ENCODE assay signal across 8 cellular contexts in genomic region chr7:36487756-36488336, GRCh38.
DNase-seq lines count a peak whose midpoint lies in the region; ATAC-seq and TF ChIP-seq lines count a peak whose summit lies in the region.

No MANE protein-coding gene starts in this region.

- peaks cover 6% of the 10 kb centered on the region for H3K36me3 Mint-ChIP-seq in activated T-helper 2 cell treated with anti-CD3 and anti-CD28 coated beads, Interferon-gamma antibody, Interleukin-2, Interleukin-4, amounts not matched to agents 10 μg/mL and 5 μg/mL and 100 μg/mL, durations not matched to agents 14 hours and 24 hours and 36 hours (ENCODE audit: low read depth)

- peaks cover 2% of the 10 kb centered on the region for H3K27me3 Mint-ChIP-seq in activated T-helper 2 cell treated with anti-CD3 and anti-CD28 coated beads, Interferon-gamma antibody, Interleukin-2, Interleukin-4, amounts not matched to agents 10 μg/mL and 5 μg/mL and 100 μg/mL, durations not matched to agents 14 hours and 24 hours and 36 hours (ENCODE audit: low read depth)

- no peak overlapping the region for H3K27ac Mint-ChIP-seq in activated T-helper 2 cell treated with anti-CD3 and anti-CD28 coated beads, Interferon-gamma antibody, Interleukin-2, Interleukin-4, amounts not matched to agents 10 μg/mL and 5 μg/mL and 100 μg/mL, durations not matched to agents 14 hours and 24 hours and 36 hours

- no peaks in the 10 kb centered on the region for H3K4me1 ChIP-seq in mucosa of descending colon (ENCODE audit: low read depth)

- intact Hi-C loops in mucosa of descending colon (cut with DNase I, micrococcal nuclease) = loop anchor here in 1 of 2 donors (10.0 kb wide), 1 partner anchor 177 kb away; no protein-coding TSS in a partner anchor
- intact Hi-C loops in activated T-helper 2 cell treated with anti-CD3 and anti-CD28 coated beads, Interferon-gamma antibody, Interleukin-2, Interleukin-4, amounts not matched to agents 10 μg/mL and 5 μg/mL and 100 μg/mL, durations not matched to agents 14 hours and 24 hours and 36 hours (cut with micrococcal nuclease) = loop anchor here (1.0 to 10.0 kb wide), 4 partner anchors 183 to 711 kb away; no protein-coding TSS in a partner anchor

- H3K4me1 Mint-ChIP-seq in activated T-helper 2 cell treated with anti-CD3 and anti-CD28 coated beads, Interferon-gamma antibody, Interleukin-2, Interleukin-4, amounts not matched to agents 10 μg/mL and 5 μg/mL and 100 μg/mL, durations not matched to agents 14 hours and 24 hours and 36 hours (ENCODE audit: low read depth) = peaks cover 10% of the 10 kb centered on the region

- H3K9me3 ChIP-seq in mucosa of descending colon = no peaks in the 10 kb centered on the region

- no peak overlapping the region for H3K4me3 Mint-ChIP-seq in activated T-helper 2 cell treated with anti-CD3 and anti-CD28 coated beads, Interferon-gamma antibody, Interleukin-2, Interleukin-4, amounts not matched to agents 10 μg/mL and 5 μg/mL and 100 μg/mL, durations not matched to agents 14 hours and 24 hours and 36 hours (ENCODE audit: low read depth)

- ATAC-seq in mucosa of descending colon (peak; percentile 68), GM21825 (IDR thresholded peaks at IDR 0.05; ENCODE audit: unreplicated experiment) (no peak)

- H3K36me3 ChIP-seq in mucosa of descending colon (ENCODE audit: low read depth) = no peaks in the 10 kb centered on the region

- DNase-seq in stimulated activated CD8-positive, alpha-beta memory T cell treated with anti-CD3 and anti-CD28 coated beads, Interleukin-12 subunit alpha, Interleukin-12 subunit beta, amount 100 ng/mL, for 1 hour (ENCODE audit: low read depth) = peak; percentile 15
- DNase-seq in stimulated activated CD8-positive, alpha-beta memory T cell treated with anti-CD3 and anti-CD28 coated beads, Interleukin-4, amount 100 ng/mL, for 48 hours = no peak
- DNase-seq in NCI-H1105 treated with DMSO at 0.1 percent for 48 hours (lab: John Stamatoyannopoulos, UW) (peak; percentile 72), SK-MEL-5 (ENCODE audit: low read depth, low spot score) (peak; percentile 79), dermis blood vessel endothelial cell (peak; percentile 78), mucosa of descending colon (peak in 1 of 3 donors; percentile 71)
- DNase-seq in activated T-helper 2 cell treated with anti-CD3 and anti-CD28 coated beads, Interferon-gamma antibody, Interleukin-2, Interleukin-4, amounts not matched to agents 10 μg/mL and 5 μg/mL and 100 μg/mL, durations not matched to agents 14 hours and 24 hours and 36 hours (ENCODE audit: low spot score) = no peak

- peak; percentile 37 for TF ChIP-seq CTCF in mucosa of descending colon (IDR thresholded peaks at IDR 0.05)

- in situ Hi-C loops in SK-MEL-5 (cut with HindIII; ENCODE audit: low pct_unique_long_range_greater_than_20kb, low sequenced_read_pairs) = no loop called here

- H3K4me3 ChIP-seq in mucosa of descending colon = no peak overlapping the region

- H3K9me3 Mint-ChIP-seq in activated T-helper 2 cell treated with anti-CD3 and anti-CD28 coated beads, Interferon-gamma antibody, Interleukin-2, Interleukin-4, amounts not matched to agents 10 μg/mL and 5 μg/mL and 100 μg/mL, durations not matched to agents 14 hours and 24 hours and 36 hours = peaks cover 11% of the 10 kb centered on the region

Comparison
In these comparisons a context has a peak if more than half of its experiments do, and no peak if none do; other contexts are left out.
1. DNase-seq: peak in stimulated activated CD8-positive, alpha-beta memory T cell treated with anti-CD3 and anti-CD28 coated beads, Interleukin-12 subunit alpha, Interleukin-12 subunit beta, amount 100 ng/mL, for 1 hour (single experiment), NCI-H1105 treated with DMSO at 0.1 percent for 48 hours (single experiment), SK-MEL-5 (single experiment) and dermis blood vessel endothelial cell (single experiment); none in stimulated activated CD8-positive, alpha-beta memory T cell treated with anti-CD3 and anti-CD28 coated beads, Interleukin-4, amount 100 ng/mL, for 48 hours (single experiment) and activated T-helper 2 cell treated with anti-CD3 and anti-CD28 coated beads, Interferon-gamma antibody, Interleukin-2, Interleukin-4, amounts not matched to agents 10 μg/mL and 5 μg/mL and 100 μg/mL, durations not matched to agents 14 hours and 24 hours and 36 hours (single experiment).